ENCODE assay signal across 28 cellular contexts in genomic region chr2:26672818-26673393, GRCh38. TPM values are rescaled to one million over a fixed set of nuclear protein-coding genes. Genes with fewer than 3 reads are reported as not detected.
"Had no signal": no experiment of that assay in that cellular context is flagged by ENCODE, and none has a peak within 500 bp of the region (broad histone marks: within the 10 kb centered on the region; RNA-seq: fewer than 3 reads in every experiment).

No MANE protein-coding gene starts in this region.

- H3K9me3 ChIP-seq: gastrocnemius medialis, lower lobe of right lung, psoas muscle, thoracic aorta, uterus had no signal

- H3K36me3 ChIP-seq: esophagus muscularis mucosa, gastrocnemius medialis, heart right ventricle, left ventricle myocardium inferior, lower lobe of right lung, stomach, thoracic aorta, uterus had no signal

- H3K27ac Mint-ChIP-seq: effector memory CD8-positive, alpha-beta T cell; memory B cell had no signal

- DNase-seq: cortex of kidney; effector memory CD8-positive, alpha-beta T cell; gastrocnemius medialis; heart right ventricle; hypothalamus; left ventricle myocardium inferior; lower lobe of right lung; naive B cell; psoas muscle; retina; stimulated activated CD4-positive, alpha-beta T cell treated with anti-CD3 and anti-CD28 coated beads, Interleukin-12 subunit alpha, Interleukin-12 subunit beta, amount 100 ng/mL, for 4 hours; stimulated activated naive CD4-positive, alpha-beta T cell; stomach; substantia nigra; trophoblast cell; uterus had no signal

- H3K27me3 ChIP-seq: uterus had no signal

- H3K4me3 Mint-ChIP-seq: effector memory CD8-positive, alpha-beta T cell; memory B cell; naive B cell; nephron had no signal

- H3K4me3 ChIP-seq: dorsolateral prefrontal cortex, esophagus muscularis mucosa, gastrocnemius medialis, heart right ventricle, left ventricle myocardium inferior, lower lobe of right lung, psoas muscle, skin epidermis, stomach, thoracic aorta, uterus had no signal

- H3K4me1 ChIP-seq: esophagus muscularis mucosa, gastrocnemius medialis, heart right ventricle, left ventricle myocardium inferior, lower lobe of right lung, psoas muscle, uterus had no signal

- H3K4me1 Mint-ChIP-seq: memory B cell, naive B cell had no signal

- H3K36me3 Mint-ChIP-seq: memory B cell, naive B cell had no signal

- H3K27ac ChIP-seq: dorsolateral prefrontal cortex, epithelial cell of prostate, esophagus muscularis mucosa, gastrocnemius medialis, heart right ventricle, left ventricle myocardium inferior, lower lobe of right lung, parathyroid adenoma, psoas muscle, skin epidermis, stomach, thoracic aorta, uterus had no signal

- H3K9me3 Mint-ChIP-seq: effector memory CD8-positive, alpha-beta T cell had no signal

RNA-seq across cellular contexts. Expression of gene CIB4, which starts 31.7 kb away (rescaled TPM):
- total RNA-seq: cerebellum, esophagus muscularis mucosa, fibroblast of villous mesenchyme, gastrocnemius medialis, heart right ventricle, left ventricle myocardium inferior, lower lobe of right lung, omental fat pad, psoas muscle, sciatic nerve, thoracic aorta had no signal
